ENCODE assay signal across 8 cellular contexts in genomic region chr19:49590971-49591730, GRCh38. TPM values are rescaled to one million over a fixed set of nuclear protein-coding genes. Genes with fewer than 3 reads are reported as not detected.
A peak's percentile ranks its signal among the peaks of the same experiment; 100 is the strongest.
DNase-seq lines count a peak whose midpoint lies in the region; ATAC-seq and TF ChIP-seq lines count a peak whose summit lies in the region.

PRR12 (plus strand) TSS chr19:49591182; CDS start chr19:49591655, 473 bp downstream.

- peak within 1 kb of the TSS; percentile 90 for H3K4me3 Mint-ChIP-seq in HFFc6

- peaks cover 8 to 29% (median 12%) of the 10 kb centered on the region in 10 experiments; a peak in 19 of 20 replicates for H3K4me1 ChIP-seq in BLaER1 treated with 17β-estradiol and CSF1 and Interleukin-3, amounts not matched to agents 10 nM and 100 nM
- peaks cover 0 to 24% of the 10 kb centered on the region in 2 donors for H3K4me1 ChIP-seq in left lung

- no peaks in the 10 kb centered on the region for H3K9me3 ChIP-seq in BLaER1 treated with 17β-estradiol and CSF1 and Interleukin-3, amounts not matched to agents 10 nM and 100 nM (replicated peaks in 1 of 11)
- no peaks in the 10 kb centered on the region for H3K9me3 ChIP-seq in left lung

- H3K36me3 ChIP-seq in BLaER1 treated with 17β-estradiol and CSF1 and Interleukin-3, amounts not matched to agents 10 nM and 100 nM, result peaks cover 18 to 24% (median 21%) of the 10 kb centered on the region in 11 experiments
- peaks cover 0 to 23% of the 10 kb centered on the region in 2 donors for H3K36me3 ChIP-seq in left lung

- TF ChIP-seq CTCF in HFFc6 (IDR thresholded peaks at IDR 0.05), result peak; percentile 23
- TF ChIP-seq CTCF in left lung (IDR thresholded peaks at IDR 0.05), result no peak

- intact Hi-C loops in left lung (cut with DNase I), result no loop called here

- H3K27me3 Mint-ChIP-seq in HFFc6 (ENCODE audit: insufficient read depth), result peaks cover 2% of the 10 kb centered on the region; the same call in 1 of the 2 replicates

- peak within 1 kb of the TSS; percentile 80 to 95 (median 90) for H3K4me3 ChIP-seq in BLaER1 treated with 17β-estradiol and CSF1 and Interleukin-3, amounts not matched to agents 10 nM and 100 nM
- peak within 1 kb of the TSS; percentile 75 to 87 for H3K4me3 ChIP-seq in left lung

- peaks cover 12% of the 10 kb centered on the region; the same call in 1 of the 2 replicates for H3K36me3 Mint-ChIP-seq in HFFc6 (ENCODE audit: low read depth)

- ATAC-seq in left lung (peak; percentile 63), GM21447 (IDR thresholded peaks at IDR 0.05; ENCODE audit: unreplicated experiment) (no peak)

- H3K27ac Mint-ChIP-seq in HFFc6, result peak within 1 kb of the TSS; percentile 86

- peak within 1 kb of the TSS; percentile 86 to 98 (median 92) for H3K9ac ChIP-seq in BLaER1 treated with 17β-estradiol and CSF1 and Interleukin-3, amounts not matched to agents 10 nM and 100 nM

- H3K27me3 ChIP-seq in BLaER1 treated with 17β-estradiol and CSF1 and Interleukin-3, amounts not matched to agents 10 nM and 100 nM, result no peaks in the 10 kb centered on the region
- H3K27me3 ChIP-seq in left lung, result no peaks in the 10 kb centered on the region

- peak within 1 kb of the TSS; percentile 74 to 100 (median 97) for H3K27ac ChIP-seq in BLaER1 treated with 17β-estradiol and CSF1 and Interleukin-3, amounts not matched to agents 10 nM and 100 nM
- H3K27ac ChIP-seq in left lung, result peak within 1 kb of the TSS; percentile 88

- H3K4me2 ChIP-seq in BLaER1 treated with 17β-estradiol and CSF1 and Interleukin-3, amounts not matched to agents 10 nM and 100 nM, result peak within 1 kb of the TSS; percentile 98 to 100 (median 99)

- peaks cover 19 to 43% (median 29%) of the 10 kb centered on the region in 11 experiments; a peak in 21 of 22 replicates for H4K20me1 ChIP-seq in BLaER1 treated with 17β-estradiol and CSF1 and Interleukin-3, amounts not matched to agents 10 nM and 100 nM

- H3K9me3 Mint-ChIP-seq in HFFc6, result no peaks in the 10 kb centered on the region

- peaks cover 20% of the 10 kb centered on the region for H3K4me1 Mint-ChIP-seq in HFFc6 (ENCODE audit: low read depth)

- DNase-seq in HFFc6 (peak; percentile 31), NCI-H748 (lab: John Stamatoyannopoulos, UW; ENCODE audit: unreplicated experiment) (peak; percentile 76), dermis microvascular lymphatic vessel endothelial cell (ENCODE audit: low read depth in 2 of 2) (peak; percentile 50 to 72), left lung (peak; percentile 66 to 87)
- peak; percentile 52 to 63 for DNase-seq in activated CD4-positive, alpha-beta T cell treated with anti-CD3 and anti-CD28 coated beads, Interleukin-2, amount 50 U/mL, for 4 hours
- peak; percentile 63 for DNase-seq in stimulated activated CD4-positive, alpha-beta T cell treated with anti-CD3 and anti-CD28 coated beads, Interleukin-4, amount 100 ng/mL, for 24 hours

RNA-seq across cellular contexts. Expression of gene PRR12, which starts in this region (rescaled TPM):
- total RNA-seq in HFFc6 (2021; fragmentation: NEBNext Ultra II Directional; extraction: Animal tissue kit (Norgen Biotek cat#: 25700)), result 10 to 100 TPM; 23.3 to 26.2 (median 24.3) TPM
- total RNA-seq in dermis microvascular lymphatic vessel endothelial cell, result 1.0 and 2.9 TPM in 2 replicates
- total RNA-seq in left lung, result 10 to 100 TPM; 26.1 to 26.7 TPM
